In genomic region chr5:72320022-72320898, GRCh38 we compare ENCODE assay signal across 1 cellular context.
TF ChIP-seq lines count a peak whose summit lies in the region.

Gene MRPS27 (minus strand): TSS chr5:72320240. CDS start chr5:72320221, 19 bp downstream.
Gene PTCD2 (plus strand): TSS chr5:72320373. CDS start chr5:72320383, 10 bp downstream.

TF ChIP-seq in GM23338, 12 proteins besides CTCF, POLR2A, EP300 and RAD21 (continued from another document):
- TF ChIP-seq REST (IDR thresholded peaks at IDR 0.05; ENCODE audit: unreplicated experiment) (peak; percentile 4), ZNF114 (CRISPR knock-in tag; IDR thresholded peaks at IDR 0.05) (no peak)
